Comparison of ENCODE assay signal across 8 cellular contexts in the genomic region with DNA sequence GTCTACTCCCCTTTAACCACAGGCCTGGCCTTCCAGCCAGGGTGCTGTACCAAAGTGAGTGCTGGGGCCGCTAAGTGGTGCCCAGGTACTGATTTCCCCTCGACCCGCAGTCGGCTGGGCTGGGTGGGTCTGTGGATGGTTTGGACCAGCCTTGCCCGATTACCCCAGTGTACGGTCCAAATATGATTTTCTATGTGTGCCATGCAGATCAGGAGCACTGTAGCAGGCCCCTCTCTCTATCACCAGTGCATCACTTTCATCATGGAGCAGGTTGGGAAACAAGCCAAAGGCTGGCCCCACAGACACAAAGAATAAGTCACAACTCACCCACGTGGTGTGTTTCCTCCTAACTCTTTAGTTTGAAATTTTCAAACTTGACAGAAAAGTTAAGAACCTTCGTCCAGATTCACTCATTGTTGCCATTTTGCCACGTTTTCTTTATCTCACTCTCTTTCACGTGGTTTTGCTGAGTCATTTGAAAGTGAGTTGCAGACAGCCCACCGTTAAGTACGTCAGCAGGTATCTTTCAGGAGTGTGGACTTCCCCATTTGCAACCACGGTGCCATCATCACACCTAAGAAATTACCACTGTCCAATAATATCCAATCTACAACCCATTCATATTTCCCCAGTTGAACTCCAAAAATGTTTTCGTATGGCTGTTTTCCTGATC. TPM values are rescaled to one million over a fixed set of nuclear protein-coding genes. Genes with fewer than 3 reads are reported as not detected.
DNase-seq lines count a peak whose midpoint lies in the region; ATAC-seq and TF ChIP-seq lines count a peak whose summit lies in the region.

No MANE protein-coding gene starts in this region.

- H3K14ac ChIP-seq in trophoblast cell (ENCODE audit: low read length), result no peak overlapping the region

- no peaks in the 10 kb centered on the region for H3K36me3 ChIP-seq in CD4-positive, CD25-positive, alpha-beta regulatory T cell (ENCODE audit: control insufficient read depth, insufficient read depth, low read length)
- H3K36me3 ChIP-seq in Karpas-422 (ENCODE audit: insufficient read depth, low read length) (no peaks in the 10 kb centered on the region), body of pancreas (replicated peaks in 1 of 2; ENCODE audit: insufficient read depth in 1 of 2, low read depth in 2 of 2) (no peaks in the 10 kb centered on the region), trophoblast cell (ENCODE audit: control insufficient read depth in 1 of 2, insufficient read depth in 2 of 2, low read length in 2 of 2) (peaks cover 4% of the 10 kb centered on the region in 2 experiments)

- H3K4me1 ChIP-seq in CD4-positive, CD25-positive, alpha-beta regulatory T cell (ENCODE audit: control insufficient read depth, insufficient read depth, low read length, poor library complexity, severe bottlenecking), result peaks cover 35% of the 10 kb centered on the region
- peaks cover 85% of the 10 kb centered on the region for H3K4me1 ChIP-seq in Karpas-422 (ENCODE audit: low read length)
- peaks cover 74% of the 10 kb centered on the region for H3K4me1 ChIP-seq in body of pancreas
- H3K4me1 ChIP-seq in trophoblast cell (ENCODE audit: control insufficient read depth in 1 of 2, insufficient read depth in 2 of 2, low read length in 2 of 2), result peaks cover 27 to 34% of the 10 kb centered on the region in 2 experiments

- no peak overlapping the region for H2BK5ac ChIP-seq in trophoblast cell (ENCODE audit: low read depth, low read length, poor library complexity)

- H3K27me3 Mint-ChIP-seq in CD4-positive, CD25-positive, alpha-beta regulatory T cell, result no peaks in the 10 kb centered on the region

- TF ChIP-seq CTCF in body of pancreas (IDR thresholded peaks at IDR 0.05), result no peak

- H3K9me3 ChIP-seq in CD4-positive, CD25-positive, alpha-beta regulatory T cell (ENCODE audit: control insufficient read depth in 2 of 2, low read length in 2 of 2), result no peaks in the 10 kb centered on the region
- H3K9me3 ChIP-seq in Karpas-422 (ENCODE audit: low read length) (no peaks in the 10 kb centered on the region), body of pancreas (no peaks in the 10 kb centered on the region), trophoblast cell (ENCODE audit: insufficient read depth, low read depth, low read length) (no peaks in the 10 kb centered on the region)

- no peaks in the 10 kb centered on the region for H3K36me3 Mint-ChIP-seq in CD4-positive, CD25-positive, alpha-beta regulatory T cell

- H3K18ac ChIP-seq in trophoblast cell (ENCODE audit: low read length), result no peak overlapping the region

- H3K9ac ChIP-seq in Karpas-422 (ENCODE audit: low read length) (no peak overlapping the region), trophoblast cell (ENCODE audit: low read length) (no peak overlapping the region)

- 61 to 62% methylated on average over 14 of the region's 14 CpGs for WGBS in body of pancreas, 2 donors
- no CpG with 5 or more reads among the region's 14 CpGs for WGBS in trophoblast cell (ENCODE audit: extremely low coverage, insufficient coverage, insufficient read length)

- peak overlapping the region in 1 of 4 donors; percentile 27 for H3K4me3 Mint-ChIP-seq in CD4-positive, CD25-positive, alpha-beta regulatory T cell

- H3K27me3 ChIP-seq in CD4-positive, CD25-positive, alpha-beta regulatory T cell (ENCODE audit: control insufficient read depth, insufficient read depth, low read length), result no peaks in the 10 kb centered on the region
- no peaks in the 10 kb centered on the region for H3K27me3 ChIP-seq in Karpas-422 (ENCODE audit: low read length)
- H3K27me3 ChIP-seq in body of pancreas, result no peaks in the 10 kb centered on the region
- H3K27me3 ChIP-seq in trophoblast cell (ENCODE audit: insufficient read depth, low read length), result no peaks in the 10 kb centered on the region

- peaks cover 7 to 68% (median 41%) of the 10 kb centered on the region in 4 donors for H3K4me1 Mint-ChIP-seq in CD4-positive, CD25-positive, alpha-beta regulatory T cell

- no peak overlapping the region for H4K91ac ChIP-seq in trophoblast cell (ENCODE audit: low read depth, low read length)

- H3K4ac ChIP-seq in trophoblast cell (ENCODE audit: low read depth, low read length), result no peak overlapping the region

- intact Hi-C loops in body of pancreas (cut with DNase I), result no loop called here

- H3K9me2 ChIP-seq in Karpas-422 (replicated peaks; ENCODE audit: insufficient read depth, low read length), result no peaks in the 10 kb centered on the region

- H3K23ac ChIP-seq in trophoblast cell (ENCODE audit: low read length), result no peak overlapping the region

- ATAC-seq in CD4-positive, CD25-positive, alpha-beta regulatory T cell (ENCODE audit: low read depth in 2 of 2), result peak; percentile 51 to 67
- ATAC-seq in GM21360 (IDR thresholded peaks at IDR 0.05; ENCODE audit: unreplicated experiment) (peak; percentile 72), body of pancreas (no peak)

- no peaks in the 10 kb centered on the region for H3K9me3 Mint-ChIP-seq in CD4-positive, CD25-positive, alpha-beta regulatory T cell

- peaks cover 7% of the 10 kb centered on the region for H3K79me1 ChIP-seq in trophoblast cell (ENCODE audit: low read length)

- peak overlapping the region; percentile 27 for H2BK12ac ChIP-seq in trophoblast cell (ENCODE audit: low read length)

- DNase-seq in CD4-positive, CD25-positive, alpha-beta regulatory T cell, result peak in 2 of 3 donors; percentile 54 to 77
- no peak for DNase-seq in Karpas-422
- no peak for DNase-seq in body of pancreas
- DNase-seq in trophoblast cell, result peak in 1 of 2 donors; percentile 53
- no peak for DNase-seq in occipital lobe (lab: John Stamatoyannopoulos, UW)
- DNase-seq in NCI-H1930 (lab: John Stamatoyannopoulos, UW), result no peak
- no peak for DNase-seq in NCI-H526 treated with DMSO at 0.1 percent for 48 hours (lab: John Stamatoyannopoulos, UW)

- peak overlapping the region; percentile 24 for H3K27ac ChIP-seq in CD4-positive, CD25-positive, alpha-beta regulatory T cell (ENCODE audit: insufficient read depth, low read length, poor library complexity, severe bottlenecking)
- H3K27ac ChIP-seq in Karpas-422 (ENCODE audit: low read length), result peak overlapping the region; percentile 30
- H3K27ac ChIP-seq in body of pancreas, result peak overlapping the region; percentile 23 to 89 (median 50)
- no peak overlapping the region for H3K27ac ChIP-seq in trophoblast cell (ENCODE audit: low read depth, low read length)

- peaks cover 98% of the 10 kb centered on the region for H3K79me2 ChIP-seq in Karpas-422 (ENCODE audit: low read length)
- H3K79me2 ChIP-seq in trophoblast cell (ENCODE audit: control insufficient read depth, insufficient read depth, low read length, poor library complexity), result no peaks in the 10 kb centered on the region

- peak overlapping the region; percentile 14 for H3K4me2 ChIP-seq in Karpas-422 (ENCODE audit: low read depth, low read length, poor library complexity, severe bottlenecking)
- no peak overlapping the region for H3K4me2 ChIP-seq in trophoblast cell (ENCODE audit: low read length)

- H4K8ac ChIP-seq in trophoblast cell (ENCODE audit: low read depth, low read length), result no peak overlapping the region

- H3K27ac Mint-ChIP-seq in CD4-positive, CD25-positive, alpha-beta regulatory T cell, result peak overlapping the region; percentile 67 to 86 (median 68)

- no peak overlapping the region for H4K12ac ChIP-seq in trophoblast cell (ENCODE audit: low read depth, low read length)

- no peak for TF ChIP-seq POLR2A in body of pancreas (IDR thresholded peaks at IDR 0.05)

- H3K4me3 ChIP-seq in CD4-positive, CD25-positive, alpha-beta regulatory T cell (ENCODE audit: low read depth, low read length), result no peak overlapping the region
- H3K4me3 ChIP-seq in Karpas-422 (ENCODE audit: low read length), result no peak overlapping the region
- no peak overlapping the region for H3K4me3 ChIP-seq in body of pancreas
- H3K4me3 ChIP-seq in trophoblast cell (ENCODE audit: low read depth, low read length), result no peak overlapping the region

- no peaks in the 10 kb centered on the region for H4K20me1 ChIP-seq in Karpas-422 (ENCODE audit: insufficient read depth, low read depth, low read length)

- H2AK5ac ChIP-seq in trophoblast cell (ENCODE audit: low read length), result no peak overlapping the region

- H2AFZ ChIP-seq in Karpas-422 (ENCODE audit: low read length) (no peak overlapping the region), trophoblast cell (ENCODE audit: insufficient read depth, low read length, poor library complexity) (no peak overlapping the region)

- H2BK120ac ChIP-seq in trophoblast cell (ENCODE audit: insufficient read depth, low read length, poor library complexity), result no peak overlapping the region

RNA-seq across cellular contexts. Expression of a gene that starts 37.0 kb away (rescaled TPM):
- total RNA-seq in CD4-positive, CD25-positive, alpha-beta regulatory T cell, result 16.3 TPM
- polyA plus RNA-seq in CD4-positive, CD25-positive, alpha-beta regulatory T cell, result 1 to 10 TPM in 3 of 4 donors, under 1 TPM in 1; 0.88 to 2.4 (median 1.9) TPM
- total RNA-seq in Karpas-422 (2014; rRNA removed; shearing (Covaris generic); ENCODE audit: low replicate concordance), result 25.2 and 32.3 TPM in 2 replicates
- 10 to 100 TPM; 18.1 to 34.5 TPM for total RNA-seq in body of pancreas
- polyA plus RNA-seq in trophoblast cell (2013), result 27.6 and 29.8 TPM in 2 replicates
- 14.3 TPM for total RNA-seq in occipital lobe

Comparison
In these comparisons a context has a peak if more than half of its experiments do, and no peak if none do; other contexts are left out.
1. DNase-seq: peak in CD4-positive, CD25-positive, alpha-beta regulatory T cell (2 of 3); none in Karpas-422 (single experiment), body of pancreas (0 of 4), occipital lobe (single experiment), NCI-H1930 (0 of 2) and NCI-H526 treated with DMSO at 0.1 percent for 48 hours (single experiment).